8 cellular contexts compared by ENCODE assay signal in genomic region chr4:105306158-105306781, GRCh38.
A peak's percentile ranks its signal among the peaks of the same experiment; 100 is the strongest.
DNase-seq lines count a peak whose midpoint lies in the region; ATAC-seq lines count a peak whose summit lies in the region.

No MANE protein-coding gene starts in this region.

- no peak overlapping the region for H3K4me3 ChIP-seq in CD8-positive, alpha-beta memory T cell (ENCODE audit: low read length)

- H3K4me1 ChIP-seq in CD8-positive, alpha-beta memory T cell (ENCODE audit: insufficient read depth, low read length): no peaks in the 10 kb centered on the region

- peak; percentile 90 for ATAC-seq in GM19455 (IDR thresholded peaks at IDR 0.05; ENCODE audit: unreplicated experiment)
- ATAC-seq in HG03469 (IDR thresholded peaks at IDR 0.05; ENCODE audit: unreplicated experiment): peak; percentile 94

- H3K4me3 Mint-ChIP-seq in CD8-positive, alpha-beta memory T cell: peak overlapping the region in 4 of 7 donors; percentile 0 to 30 (median 17)
- H3K4me3 Mint-ChIP-seq in activated T-helper 1 cell treated with anti-CD3 and anti-CD28 coated beads, Interleukin-12 subunit alpha, Interleukin-12 subunit beta, Interleukin-2, Interleukin-4 antibody, amounts not matched to agents 30 ng/mL and 10 ng/mL and 1 ng/mL, durations not matched to agents 14 hours and 24 hours and 36 hours: peak overlapping the region; percentile 41

- peak overlapping the region in 6 of 8 donors; percentile 7 to 84 (median 28) for H3K27ac Mint-ChIP-seq in CD8-positive, alpha-beta memory T cell
- peak overlapping the region; percentile 92 for H3K27ac Mint-ChIP-seq in activated T-helper 1 cell treated with anti-CD3 and anti-CD28 coated beads, Interleukin-12 subunit alpha, Interleukin-12 subunit beta, Interleukin-2, Interleukin-4 antibody, amounts not matched to agents 30 ng/mL and 10 ng/mL and 1 ng/mL, durations not matched to agents 14 hours and 24 hours and 36 hours

- peaks cover 6 to 21% (median 17%) of the 10 kb centered on the region in 3 donors for H3K4me1 Mint-ChIP-seq in CD8-positive, alpha-beta memory T cell
- peaks cover 25% of the 10 kb centered on the region for H3K4me1 Mint-ChIP-seq in activated T-helper 1 cell treated with anti-CD3 and anti-CD28 coated beads, Interleukin-12 subunit alpha, Interleukin-12 subunit beta, Interleukin-2, Interleukin-4 antibody, amounts not matched to agents 30 ng/mL and 10 ng/mL and 1 ng/mL, durations not matched to agents 14 hours and 24 hours and 36 hours (ENCODE audit: low read depth)

- H3K9me3 ChIP-seq in CD8-positive, alpha-beta memory T cell (ENCODE audit: low read length): no peaks in the 10 kb centered on the region

- CTCF ChIA-PET in CD8-positive, alpha-beta memory T cell (lab: Charles Lee): no interaction called here

- H3K36me3 ChIP-seq in CD8-positive, alpha-beta memory T cell (ENCODE audit: insufficient read depth, low read length): no peaks in the 10 kb centered on the region

- intact Hi-C loops in activated T-helper 1 cell treated with anti-CD3 and anti-CD28 coated beads, Interleukin-12 subunit alpha, Interleukin-12 subunit beta, Interleukin-2, Interleukin-4 antibody, amounts not matched to agents 30 ng/mL and 10 ng/mL and 1 ng/mL, durations not matched to agents 14 hours and 24 hours and 36 hours (cut with micrococcal nuclease): loop anchor here (1.0 kb wide), 8 partner anchors 91 to 340 kb away; partner anchors contain the start of gene TET2

- DNase-seq in CD8-positive, alpha-beta memory T cell: peak in 1 of 5 donors; percentile 4
- DNase-seq in activated T-helper 1 cell treated with anti-CD3 and anti-CD28 coated beads, Interleukin-12 subunit alpha, Interleukin-12 subunit beta, Interleukin-2, Interleukin-4 antibody, amounts not matched to agents 30 ng/mL and 10 ng/mL and 1 ng/mL, durations not matched to agents 14 hours and 24 hours and 36 hours (ENCODE audit: low spot score): peak; percentile 60
- DNase-seq in stimulated activated CD4-positive, alpha-beta T cell treated with anti-CD3 and anti-CD28 coated beads, Interleukin-4, amount 100 ng/mL, for 4 hours: peak; percentile 38 to 68
- DNase-seq in NCI-H526 (lab: John Stamatoyannopoulos, UW): no peak
- no peak for DNase-seq in cerebellar cortex (ENCODE audit: low spot score)
- DNase-seq in 8988T: no peak

- no peaks in the 10 kb centered on the region for H3K27me3 ChIP-seq in CD8-positive, alpha-beta memory T cell (ENCODE audit: insufficient read depth, low read length, poor library complexity, severe bottlenecking)

- no peak overlapping the region for H3K27ac ChIP-seq in CD8-positive, alpha-beta memory T cell (ENCODE audit: low read depth, low read length)

- H3K27me3 Mint-ChIP-seq in CD8-positive, alpha-beta memory T cell: peaks cover 0 to 1% of the 10 kb centered on the region in 2 donors
- no peaks in the 10 kb centered on the region for H3K27me3 Mint-ChIP-seq in activated T-helper 1 cell treated with anti-CD3 and anti-CD28 coated beads, Interleukin-12 subunit alpha, Interleukin-12 subunit beta, Interleukin-2, Interleukin-4 antibody, amounts not matched to agents 30 ng/mL and 10 ng/mL and 1 ng/mL, durations not matched to agents 14 hours and 24 hours and 36 hours (ENCODE audit: insufficient read depth)

- H3K36me3 Mint-ChIP-seq in CD8-positive, alpha-beta memory T cell: peaks cover 1 to 29% (median 2%) of the 10 kb centered on the region in 3 donors
- H3K36me3 Mint-ChIP-seq in activated T-helper 1 cell treated with anti-CD3 and anti-CD28 coated beads, Interleukin-12 subunit alpha, Interleukin-12 subunit beta, Interleukin-2, Interleukin-4 antibody, amounts not matched to agents 30 ng/mL and 10 ng/mL and 1 ng/mL, durations not matched to agents 14 hours and 24 hours and 36 hours (ENCODE audit: low read depth): peaks cover 13% of the 10 kb centered on the region

- H3K9me3 Mint-ChIP-seq in CD8-positive, alpha-beta memory T cell: peaks cover 18 to 48% (median 36%) of the 10 kb centered on the region in 5 donors
- peaks cover 45% of the 10 kb centered on the region for H3K9me3 Mint-ChIP-seq in activated T-helper 1 cell treated with anti-CD3 and anti-CD28 coated beads, Interleukin-12 subunit alpha, Interleukin-12 subunit beta, Interleukin-2, Interleukin-4 antibody, amounts not matched to agents 30 ng/mL and 10 ng/mL and 1 ng/mL, durations not matched to agents 14 hours and 24 hours and 36 hours

- POLR2A ChIA-PET in CD8-positive, alpha-beta memory T cell (lab: Charles Lee): no interaction called here

Comparison
In these comparisons a context has a peak if more than half of its experiments do, and no peak if none do; other contexts are left out.
1. DNase-seq: peak in activated T-helper 1 cell treated with anti-CD3 and anti-CD28 coated beads, Interleukin-12 subunit alpha, Interleukin-12 subunit beta, Interleukin-2, Interleukin-4 antibody, amounts not matched to agents 30 ng/mL and 10 ng/mL and 1 ng/mL, durations not matched to agents 14 hours and 24 hours and 36 hours (single experiment) and stimulated activated CD4-positive, alpha-beta T cell treated with anti-CD3 and anti-CD28 coated beads, Interleukin-4, amount 100 ng/mL, for 4 hours (2 of 2); none in NCI-H526 (0 of 2), cerebellar cortex (single experiment) and 8988T (single experiment).